18 cellular contexts compared by ENCODE assay signal in the genomic region with DNA sequence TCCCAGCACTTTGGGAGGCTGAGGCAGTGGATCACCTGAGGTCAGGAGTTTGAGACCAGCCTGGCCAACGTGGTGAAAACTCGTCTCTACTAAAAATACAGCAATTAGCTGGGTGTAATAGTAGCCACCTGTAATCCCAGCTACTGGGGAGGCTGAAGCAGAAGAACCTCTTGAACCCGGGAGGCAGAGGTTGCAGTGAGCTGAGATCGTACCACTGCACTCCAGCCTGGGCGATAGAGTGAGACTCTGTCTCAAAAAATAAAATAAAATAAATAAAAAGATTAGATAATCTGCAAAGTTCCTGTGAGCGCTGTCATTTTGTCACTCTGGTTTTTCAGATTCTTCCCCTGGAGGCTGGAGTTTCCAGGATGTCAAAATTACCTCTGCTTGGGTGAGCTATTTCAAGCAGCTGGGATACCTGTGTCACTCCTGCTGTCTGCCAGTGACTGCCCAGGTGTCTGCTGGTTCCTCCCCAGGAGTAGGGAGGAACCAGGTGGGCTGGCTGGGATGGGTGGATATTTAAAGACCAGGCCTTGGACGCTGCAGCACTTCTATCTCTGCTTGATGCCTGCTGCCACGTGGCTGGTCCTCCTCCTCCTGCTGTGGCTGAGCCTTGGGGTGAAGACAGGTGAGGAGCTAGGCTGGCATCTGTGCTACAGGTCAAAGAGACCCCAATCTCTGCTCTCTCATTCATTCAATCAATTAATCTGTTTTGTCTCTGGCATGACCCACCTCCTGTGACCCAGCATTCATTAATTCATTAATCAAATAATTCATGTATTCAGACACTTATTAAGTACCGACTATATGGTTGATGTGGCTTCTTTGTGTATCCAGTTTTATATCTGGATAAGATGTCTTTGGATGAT. TPM values are rescaled to one million over a fixed set of nuclear protein-coding genes. Genes with fewer than 3 reads are reported as not detected.
DNase-seq lines count a peak whose midpoint lies in the region; FAIRE-seq and TF ChIP-seq lines count a peak whose summit lies in the region.
"Had no signal": no experiment of that assay in that cellular context is flagged by ENCODE, and none has a peak within 500 bp of the region (broad histone marks: within the 10 kb centered on the region; RNA-seq: fewer than 3 reads in every experiment).

No MANE protein-coding gene starts in this region.

- peak; percentile 44 for FAIRE-seq in urothelium cell line (lab: Jason Lieb, UNC)
- FAIRE-seq: GM12878, GM19239 had no signal

- H3K27me3 ChIP-seq in mammary epithelial cell (ENCODE audit: insufficient read depth, low read length) (no peaks in the 10 kb centered on the region), breast epithelium (no peaks in the 10 kb centered on the region), Peyer's patch (no peaks in the 10 kb centered on the region), esophagus muscularis mucosa (no peaks in the 10 kb centered on the region), stomach (no peaks in the 10 kb centered on the region)
- H3K27me3 ChIP-seq: BLaER1 treated with 17β-estradiol and CSF1 and Interleukin-3, amounts not matched to agents 10 nM and 100 nM had no signal

- peaks cover 8% of the 10 kb centered on the region for H3K4me1 ChIP-seq in mammary epithelial cell (ENCODE audit: insufficient read depth, low read length)
- H3K4me1 ChIP-seq in breast epithelium: no peaks in the 10 kb centered on the region
- no peaks in the 10 kb centered on the region for H3K4me1 ChIP-seq in Peyer's patch
- H3K4me1 ChIP-seq in esophagus muscularis mucosa: peaks cover 0 to 16% (median 4%) of the 10 kb centered on the region in 4 donors
- peaks cover 0 to 5% (median 0%) of the 10 kb centered on the region in 4 donors for H3K4me1 ChIP-seq in stomach

- intact Hi-C loops in mammary epithelial cell (cut with micrococcal nuclease) (no loop called here), breast epithelium (cut with DNase I; ENCODE audit: low total_unique reads) (no loop called here), esophagus muscularis mucosa (cut with DNase I) (no loop called here), posterior vena cava (cut with DNase I) (no loop called here), stomach (cut with DNase I; ENCODE audit: low total_unique reads) (no loop called here)

- no peaks in the 10 kb centered on the region for H3K36me3 ChIP-seq in mammary epithelial cell (ENCODE audit: insufficient read depth, low read length)
- no peaks in the 10 kb centered on the region for H3K36me3 ChIP-seq in breast epithelium
- peaks cover 0 to 23% (median 0%) of the 10 kb centered on the region in 3 donors for H3K36me3 ChIP-seq in Peyer's patch
- peaks cover 0 to 32% (median 20%) of the 10 kb centered on the region in 4 donors for H3K36me3 ChIP-seq in esophagus muscularis mucosa
- peaks cover 0 to 37% (median 21%) of the 10 kb centered on the region in 4 donors for H3K36me3 ChIP-seq in stomach

- no peak for TF ChIP-seq CTCF in mammary epithelial cell (conservative IDR thresholded peaks at IDR 0.05 in 1 of 2, IDR thresholded peaks at IDR 0.05 in 1 of 2; ENCODE audit: extremely low read depth in 1 of 2, insufficient read depth in 1 of 2, low read depth in 1 of 2, low read length in 2 of 2)
- TF ChIP-seq CTCF in breast epithelium (IDR thresholded peaks at IDR 0.05): no peak
- TF ChIP-seq CTCF in Peyer's patch (IDR thresholded peaks at IDR 0.05): no peak
- no peak for TF ChIP-seq CTCF in esophagus muscularis mucosa (IDR thresholded peaks at IDR 0.05)
- no peak for TF ChIP-seq CTCF in stomach (IDR thresholded peaks at IDR 0.05)

- CTCF ChIA-PET in mammary epithelial cell (lab: Charles Lee; ENCODE audit: low non-redundant PET): no interaction called here

- H3K4me2 ChIP-seq in mammary epithelial cell (ENCODE audit: insufficient read depth, low read depth, low read length): no peak overlapping the region
- H3K4me2 ChIP-seq: BLaER1 treated with 17β-estradiol and CSF1 and Interleukin-3, amounts not matched to agents 10 nM and 100 nM had no signal

- DNase-seq in mammary epithelial cell (peak; percentile 25), breast epithelium (ENCODE audit: low spot score in 2 of 2) (no peak), Peyer's patch (peak in 2 of 3 donors; percentile 14 to 51), esophagus muscularis mucosa (ENCODE audit: extremely low spot score) (peak; percentile 91), urothelium cell line (ENCODE audit: low spot score) (no peak), G401 (ENCODE audit: low spot score) (no peak), posterior vena cava (ENCODE audit: low spot score) (no peak), stomach (no peak)
- DNase-seq: GM23248, HFFc6, KG1, NCI-H1092, NCI-H1694, NCI-H774, SHP77 treated with DMSO at 0.1 percent for 48 hours had no signal

- TF ChIP-seq EP300 in esophagus muscularis mucosa (IDR thresholded peaks at IDR 0.05): no peak
- TF ChIP-seq EP300 in stomach (IDR thresholded peaks at IDR 0.05): no peak

- H3K79me2 ChIP-seq in mammary epithelial cell (ENCODE audit: insufficient read depth, low read length): no peaks in the 10 kb centered on the region

- TF ChIP-seq POLR2A in breast epithelium (IDR thresholded peaks at IDR 0.05) (no peak), Peyer's patch (IDR thresholded peaks at IDR 0.05) (no peak), esophagus muscularis mucosa (IDR thresholded peaks at IDR 0.05; ENCODE audit: low read depth) (no peak), stomach (IDR thresholded peaks at IDR 0.05) (no peak)

- in situ Hi-C loops in mammary epithelial cell (cut with MboI; ENCODE audit: low sequenced_read_pairs in 2 of 2): no loop called here
- in situ Hi-C loops in G401 (cut with HindIII; ENCODE audit: low sequenced_read_pairs): no loop called here

- WGBS in mammary epithelial cell (ENCODE audit: low coverage, missing lambda C conversion rate): 76% methylated on average over 9 of the region's 9 CpGs
- 82% methylated on average over 9 of the region's 9 CpGs for WGBS in esophagus muscularis mucosa
- WGBS in stomach, 5 donors: 64 to 75% (median 70%) methylated on average over 9 of the region's 9 CpGs

- dilution Hi-C loops in mammary epithelial cell (cut with HindIII; ENCODE audit: low sequenced_read_pairs): no loop called here

- H4K20me1 ChIP-seq in mammary epithelial cell (ENCODE audit: insufficient read depth, low read length): no peaks in the 10 kb centered on the region

- no peak overlapping the region for H3K4me3 ChIP-seq in mammary epithelial cell (replicated peaks in 1 of 3; ENCODE audit: insufficient read depth in 1 of 3, low read depth in 2 of 3, low read length in 3 of 3)
- no peak overlapping the region for H3K4me3 ChIP-seq in breast epithelium
- no peak overlapping the region for H3K4me3 ChIP-seq in Peyer's patch
- H3K4me3 ChIP-seq in esophagus muscularis mucosa: no peak overlapping the region
- no peak overlapping the region for H3K4me3 ChIP-seq in stomach
- H3K4me3 ChIP-seq: BLaER1 treated with 17β-estradiol and CSF1 and Interleukin-3, amounts not matched to agents 10 nM and 100 nM; GM12878; GM23248 had no signal

- H3K27ac ChIP-seq in mammary epithelial cell (ENCODE audit: insufficient read depth, low read depth, low read length) (no peak overlapping the region), breast epithelium (no peak overlapping the region), Peyer's patch (no peak overlapping the region), esophagus muscularis mucosa (replicated peaks in 1 of 4) (no peak overlapping the region), stomach (no peak overlapping the region)
- H3K27ac ChIP-seq: BLaER1 treated with 17β-estradiol and CSF1 and Interleukin-3, amounts not matched to agents 10 nM and 100 nM; GM23248 had no signal

- H3K9me3 ChIP-seq in mammary epithelial cell (replicated peaks; ENCODE audit: insufficient read depth, low read length) (no peaks in the 10 kb centered on the region), breast epithelium (no peaks in the 10 kb centered on the region), Peyer's patch (no peaks in the 10 kb centered on the region), esophagus muscularis mucosa (no peaks in the 10 kb centered on the region), stomach (no peaks in the 10 kb centered on the region)

- no TSS peak for BruUV-seq in mammary epithelial cell (replicated peaks; lab: Mats Ljungman, UMichigan)

- H2AFZ ChIP-seq in mammary epithelial cell (ENCODE audit: low read depth, low read length): no peak overlapping the region
- H2AFZ ChIP-seq: GM23248 had no signal

- H3K9ac ChIP-seq in mammary epithelial cell (ENCODE audit: insufficient read depth, low read length): no peak overlapping the region
- H3K9ac ChIP-seq: BLaER1 treated with 17β-estradiol and CSF1 and Interleukin-3, amounts not matched to agents 10 nM and 100 nM; GM23248 had no signal

RNA-seq across cellular contexts. Expression of gene MUC20, which starts 19.5 kb away (rescaled TPM):
- total RNA-seq in mammary epithelial cell: under 1 TPM; 0.24 to 0.33 TPM
- polyA plus RNA-seq in mammary epithelial cell: 0.37 TPM
- polyA minus RNA-seq in mammary epithelial cell: not detected
- total RNA-seq in breast epithelium: 10 to 100 TPM in 2 of 3 donors, 1 to 10 TPM in 1; 2.7 to 24.3 (median 20.1) TPM
- total RNA-seq in Peyer's patch: 100 to 1,000 TPM in 2 of 4 donors, 10 to 100 TPM in 2; 57.8 to 120 (median 87.7) TPM
- 1 to 10 TPM; 2.5 to 10.0 (median 4.7) TPM for total RNA-seq in esophagus muscularis mucosa
- 1.7 and 4.7 TPM in 2 replicates for total RNA-seq in G401 (2014; rRNA removed; shearing (Covaris generic))
- total RNA-seq in posterior vena cava: 1 to 10 TPM; 3.8 to 9.4 TPM
- total RNA-seq in stomach: 10 to 100 TPM in 3 of 5 donors, 1 to 10 TPM in 2; 4.0 to 64.8 (median 38.8) TPM
- 10 to 100 TPM in 2 of 3 donors, 1 to 10 TPM in 1; 3.8 to 20.2 (median 13.9) TPM for polyA plus RNA-seq in stomach
- total RNA-seq: GM23248 had no signal
- polyA plus RNA-seq: GM23248 had no signal

Comparison
In these comparisons a context has a peak if more than half of its experiments do, and no peak if none do; other contexts are left out.
1. DNase-seq: peak in mammary epithelial cell (single experiment), Peyer's patch (2 of 3) and esophagus muscularis mucosa (single experiment); none in breast epithelium (0 of 2), urothelium cell line (single experiment), G401 (single experiment), posterior vena cava (single experiment) and stomach (single experiment).